In genomic region chr11:73375830-73376167, GRCh38 we compare ENCODE assay signal across 8 cellular contexts. TPM values are rescaled to one million over a fixed set of nuclear protein-coding genes. Genes with fewer than 3 reads are reported as not detected.
A peak's percentile ranks its signal among the peaks of the same experiment; 100 is the strongest.
DNase-seq lines count a peak whose midpoint lies in the region; ATAC-seq and TF ChIP-seq lines count a peak whose summit lies in the region.

No MANE protein-coding gene starts in this region.

- no peaks in the 10 kb centered on the region; the same call in 1 of the 2 replicates for H3K36me3 ChIP-seq in KOPT-K1 (ENCODE audit: insufficient read depth, low read length)

- H3K27me3 Mint-ChIP-seq in chondrocyte (ENCODE audit: low read depth) (no peaks in the 10 kb centered on the region), nephron (ENCODE audit: low read depth) (peaks cover 12% of the 10 kb centered on the region)

- peaks cover 27% of the 10 kb centered on the region for H3K4me1 Mint-ChIP-seq in chondrocyte (ENCODE audit: low read depth)
- H3K4me1 Mint-ChIP-seq in nephron = peaks cover 20% of the 10 kb centered on the region

- H3K4me3 ChIP-seq in AG10803 (ENCODE audit: low read length) = peak overlapping the region; percentile 7; the same call in 1 of the 2 replicates

- H3K4me3 Mint-ChIP-seq in chondrocyte (ENCODE audit: unreplicated experiment) (peak overlapping the region; percentile 40), nephron (peak overlapping the region; percentile 81 to 84 (median 84))

- DNase-seq in AG10803 (ENCODE audit: low read depth) (no peak), chondrocyte (ENCODE audit: low spot score) (no peak), HPDE6-E6E7 (ENCODE audit: extremely low spot score) (no peak), AG20443 (ENCODE audit: low spot score) (no peak), HT-29 (ENCODE audit: low spot score) (no peak)

- H3K36me3 Mint-ChIP-seq in chondrocyte (ENCODE audit: low read depth) (no peaks in the 10 kb centered on the region), nephron (ENCODE audit: low read depth) (no peaks in the 10 kb centered on the region)

- H3K27ac ChIP-seq in KOPT-K1 (ENCODE audit: low read depth, low read length, poor library complexity, severe bottlenecking) = peak overlapping the region; percentile 77

- no peak for TF ChIP-seq CTCF in AG10803 (conservative IDR thresholded peaks at IDR 0.05; ENCODE audit: low read length)
- no peak for TF ChIP-seq CTCF in chondrocyte (IDR thresholded peaks at IDR 0.05)
- TF ChIP-seq CTCF in nephron (IDR thresholded peaks at IDR 0.05; ENCODE audit: unreplicated experiment in 3 of 3) = no peak

- no peak for ATAC-seq in HG03565 (IDR thresholded peaks at IDR 0.05; ENCODE audit: unreplicated experiment)

- H3K9me3 ChIP-seq in KOPT-K1 (ENCODE audit: insufficient read depth, low read length, poor library complexity, severe bottlenecking) = no peaks in the 10 kb centered on the region

- H3K27ac Mint-ChIP-seq in chondrocyte (ENCODE audit: unreplicated experiment) = peak overlapping the region; percentile 69
- H3K27ac Mint-ChIP-seq in nephron = peak overlapping the region; percentile 28 to 55 (median 42)

- H3K9me3 Mint-ChIP-seq in chondrocyte (ENCODE audit: low read depth) = no peaks in the 10 kb centered on the region
- H3K9me3 Mint-ChIP-seq in nephron = no peaks in the 10 kb centered on the region

RNA-seq across cellular contexts. Expression of gene RELT, which starts 0.4 kb away (rescaled TPM):
- total RNA-seq in chondrocyte = 3.5 to 4.5 TPM (median 3.5 TPM) in 3 replicates
- total RNA-seq in HT-29 (2014; rRNA removed; shearing (Covaris generic)) = 20.9 and 21.5 TPM in 2 replicates
